Comparison of ENCODE assay signal across 7 cellular contexts in genomic region chr12:124390442-124391116, GRCh38.
A peak's percentile ranks its signal among the peaks of the same experiment; 100 is the strongest.
DNase-seq lines count a peak whose midpoint lies in the region; TF ChIP-seq lines count a peak whose summit lies in the region.

No MANE protein-coding gene starts in this region.

- H3K9ac ChIP-seq in adipocyte (ENCODE audit: low read length) = peak overlapping the region; percentile 80

- peaks cover 70% of the 10 kb centered on the region for H3K4me1 ChIP-seq in adipocyte (ENCODE audit: control insufficient read depth, insufficient read depth, low read length)
- H3K4me1 ChIP-seq in transverse colon = peaks cover 65 to 94% (median 73%) of the 10 kb centered on the region in 4 donors

- intact Hi-C loops in transverse colon (cut with DNase I; ENCODE audit: low total_unique reads) = no loop called here

- H3K36me3 ChIP-seq in adipocyte (ENCODE audit: control insufficient read depth, insufficient read depth, low read length, severe bottlenecking) (peaks cover 2% of the 10 kb centered on the region), transverse colon (no peaks in the 10 kb centered on the region)

- H3K27ac ChIP-seq in transverse colon = peak overlapping the region; percentile 87 to 92 (median 91)

- TF ChIP-seq POLR2A in transverse colon (IDR thresholded peaks at IDR 0.05) = peak; percentile 26

- in situ Hi-C loops in transverse colon (cut with MboI; ENCODE audit: low pct_ligation_motif_present in 1 of 4, low pct_unique_long_range_greater_than_20kb in 1 of 4, low sequenced_read_pairs in 3 of 4) = loop anchor here in 1 of 4 donors (25.0 kb wide), 1 partner anchor 372 kb away; no protein-coding TSS in a partner anchor

- H3K9me3 ChIP-seq in adipocyte (ENCODE audit: control insufficient read depth, low read length) (no peaks in the 10 kb centered on the region), transverse colon (no peaks in the 10 kb centered on the region)

- peak; percentile 54 for DNase-seq in GM19238 (ENCODE audit: insufficient read length, low spot score)
- DNase-seq in HT-29 (ENCODE audit: low spot score) = peak; percentile 75
- peak; percentile 85 for DNase-seq in adipocyte (ENCODE audit: low read depth)
- DNase-seq in kidney glomerular epithelial cell (lab: John Stamatoyannopoulos, UW) = peak; percentile 45
- DNase-seq in transverse colon = peak; percentile 63
- no peak for DNase-seq in NCI-H82 (lab: John Stamatoyannopoulos, UW)
- no peak for DNase-seq in DMS79 treated with DMSO at 0.1 percent for 48 hours (lab: John Stamatoyannopoulos, UW)

- WGBS in transverse colon (ENCODE audit: low coverage in 1 of 2), 2 donors = 65% methylated on average over 26 of the region's 26 CpGs; no CpG with 5 or more reads in 1 of the 2 donors

- H3K27me3 ChIP-seq in adipocyte (replicated peaks; ENCODE audit: control insufficient read depth, insufficient read depth, low read length) (no peaks in the 10 kb centered on the region), transverse colon (no peaks in the 10 kb centered on the region)

- TF ChIP-seq EP300 in transverse colon (IDR thresholded peaks at IDR 0.05; ENCODE audit: low read depth) = no peak

- H3K4me3 ChIP-seq in adipocyte (ENCODE audit: low read length) (peak overlapping the region; percentile 31), transverse colon (no peak overlapping the region)

- TF ChIP-seq CTCF in transverse colon (IDR thresholded peaks at IDR 0.05) = no peak

Comparison
In these comparisons a context has a peak if more than half of its experiments do, and no peak if none do; other contexts are left out.
1. DNase-seq: peak in GM19238 (single experiment), HT-29 (single experiment), adipocyte (single experiment), kidney glomerular epithelial cell (single experiment) and transverse colon (single experiment); none in NCI-H82 (single experiment) and DMS79 treated with DMSO at 0.1 percent for 48 hours (single experiment).